8 cellular contexts compared by ENCODE assay signal in the genomic region with DNA sequence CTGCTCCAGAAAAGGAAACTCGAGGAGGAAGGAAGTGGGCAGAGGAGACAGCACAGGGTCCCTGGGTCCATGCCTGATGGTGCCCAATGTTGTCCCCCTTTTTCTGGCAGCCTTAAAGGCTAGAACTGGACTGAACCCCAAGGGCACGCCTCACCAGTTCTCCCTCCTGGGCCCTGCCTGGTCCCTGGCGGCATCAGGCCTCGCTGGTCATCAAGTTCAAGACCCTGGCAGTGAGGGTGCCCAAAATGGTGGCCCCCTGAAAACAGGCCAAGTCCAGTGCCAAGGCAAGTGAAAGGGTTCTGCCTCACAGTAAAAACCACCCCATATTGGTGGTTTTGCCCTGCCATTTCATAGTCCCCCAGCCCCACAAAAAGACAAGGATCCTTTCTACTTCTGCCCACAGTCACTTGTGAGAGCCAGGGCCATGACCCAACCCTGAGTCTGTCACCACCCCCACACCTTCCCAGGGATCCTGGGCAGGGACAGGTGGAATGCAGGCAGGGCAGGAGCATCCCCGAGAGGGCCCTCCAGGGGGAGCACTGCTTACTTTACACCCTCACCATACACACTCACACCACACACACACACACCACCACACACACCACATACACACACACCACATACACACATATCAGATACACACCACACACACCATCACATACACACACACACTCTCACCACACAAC.
A peak's percentile ranks its signal among the peaks of the same experiment; 100 is the strongest.
DNase-seq lines count a peak whose midpoint lies in the region; ATAC-seq and TF ChIP-seq lines count a peak whose summit lies in the region.

No MANE protein-coding gene starts in this region.

- peaks cover 12% of the 10 kb centered on the region for H3K27me3 Mint-ChIP-seq in endothelial cell (ENCODE audit: unreplicated experiment)
- no peaks in the 10 kb centered on the region; the same call in 1 of the 2 replicates for H3K27me3 Mint-ChIP-seq in HFFc6 (ENCODE audit: insufficient read depth)

- H3K9me3 Mint-ChIP-seq in endothelial cell (ENCODE audit: unreplicated experiment) (peaks cover 5% of the 10 kb centered on the region), HFFc6 (peaks cover 5% of the 10 kb centered on the region; the same call in 1 of the 2 replicates)

- ATAC-seq in GM21447 (IDR thresholded peaks at IDR 0.05; ENCODE audit: unreplicated experiment): peak; percentile 25
- peak; percentile 34 for ATAC-seq in HG03571 (IDR thresholded peaks at IDR 0.05; ENCODE audit: unreplicated experiment)

- DNase-seq in endothelial cell (ENCODE audit: low spot score): peak; percentile 21
- no peak for DNase-seq in NCI-H2227 (lab: John Stamatoyannopoulos, UW; ENCODE audit: unreplicated experiment)
- DNase-seq in RKO (ENCODE audit: low spot score): no peak
- DNase-seq in HFFc6: no peak
- DNase-seq in NCI-H82 treated with DMSO at 0.1 percent for 48 hours (lab: John Stamatoyannopoulos, UW; ENCODE audit: unreplicated experiment): no peak

- peaks cover 20% of the 10 kb centered on the region for H3K36me3 Mint-ChIP-seq in endothelial cell (ENCODE audit: low read depth, unreplicated experiment)
- peaks cover 24% of the 10 kb centered on the region for H3K36me3 Mint-ChIP-seq in HFFc6 (ENCODE audit: low read depth)

- H3K27ac Mint-ChIP-seq in endothelial cell (ENCODE audit: unreplicated experiment) (no peak overlapping the region), HFFc6 (no peak overlapping the region)

- H3K4me1 Mint-ChIP-seq in endothelial cell (ENCODE audit: unreplicated experiment) (peaks cover 14% of the 10 kb centered on the region), HFFc6 (ENCODE audit: low read depth) (peaks cover 18% of the 10 kb centered on the region)

- peak; percentile 59 for TF ChIP-seq CTCF in GM12874 (IDR thresholded peaks at IDR 0.05; ENCODE audit: insufficient read depth, low read depth, low read length)
- no peak for TF ChIP-seq CTCF in endothelial cell (IDR thresholded peaks at IDR 0.05; ENCODE audit: unreplicated experiment)
- no peak for TF ChIP-seq CTCF in HFFc6 (IDR thresholded peaks at IDR 0.05)

- H3K4me3 Mint-ChIP-seq in endothelial cell (ENCODE audit: unreplicated experiment) (no peak overlapping the region), HFFc6 (no peak overlapping the region)
